ENCODE assay signal across 17 cellular contexts in the genomic region with DNA sequence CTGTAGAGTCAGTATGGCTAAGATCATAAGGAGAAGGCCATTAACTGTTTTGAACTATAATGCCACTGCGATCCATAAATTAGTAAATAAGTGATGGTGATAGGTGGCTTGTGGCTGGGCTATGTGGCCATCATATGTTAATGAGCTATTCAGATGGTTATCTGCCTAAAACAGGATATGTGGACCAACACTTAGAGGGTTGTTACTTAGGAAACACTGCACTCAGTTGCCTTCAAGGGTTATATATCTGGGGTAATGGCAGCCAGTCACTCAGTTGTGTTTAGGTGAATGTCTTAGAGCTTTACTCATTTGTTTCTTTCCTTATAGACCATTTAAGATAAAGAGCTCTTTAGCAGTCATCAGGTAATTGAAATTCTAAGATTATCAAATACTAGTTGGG.
DNase-seq lines count a peak whose midpoint lies in the region.
"Had no signal": no experiment of that assay in that cellular context is flagged by ENCODE, and none has a peak within 500 bp of the region (broad histone marks: within the 10 kb centered on the region; RNA-seq: fewer than 3 reads in every experiment).

No MANE protein-coding gene starts in this region.

- H3K36me3 ChIP-seq in BLaER1 = peaks cover 53% of the 10 kb centered on the region
- H3K36me3 ChIP-seq in subcutaneous abdominal adipose tissue (ENCODE audit: control insufficient read depth in 5 of 5, insufficient read depth in 5 of 5, low read length in 5 of 5) = peaks cover 33 to 77% (median 59%) of the 10 kb centered on the region in 5 donors
- no peaks in the 10 kb centered on the region for H3K36me3 ChIP-seq in H7 (replicated peaks; ENCODE audit: control insufficient read depth, insufficient read depth, low read length)

- no peak overlapping the region for H3K4me3 Mint-ChIP-seq in activated T-helper 2 cell treated with anti-CD3 and anti-CD28 coated beads, Interferon-gamma antibody, Interleukin-2, Interleukin-4, amounts not matched to agents 10 μg/mL and 5 μg/mL and 100 μg/mL, durations not matched to agents 14 hours and 24 hours and 36 hours (ENCODE audit: low read depth)
- H3K4me3 Mint-ChIP-seq: B cell; CD4-positive, CD25-positive, alpha-beta regulatory T cell; CD8-positive, alpha-beta memory T cell; H9 had no signal

- peaks cover 21% of the 10 kb centered on the region for H3K36me3 Mint-ChIP-seq in activated T-helper 2 cell treated with anti-CD3 and anti-CD28 coated beads, Interferon-gamma antibody, Interleukin-2, Interleukin-4, amounts not matched to agents 10 μg/mL and 5 μg/mL and 100 μg/mL, durations not matched to agents 14 hours and 24 hours and 36 hours (ENCODE audit: low read depth)

- intact Hi-C loops in activated T-helper 2 cell treated with anti-CD3 and anti-CD28 coated beads, Interferon-gamma antibody, Interleukin-2, Interleukin-4, amounts not matched to agents 10 μg/mL and 5 μg/mL and 100 μg/mL, durations not matched to agents 14 hours and 24 hours and 36 hours (cut with micrococcal nuclease) = no loop called here

- H3K4me1 Mint-ChIP-seq in activated T-helper 2 cell treated with anti-CD3 and anti-CD28 coated beads, Interferon-gamma antibody, Interleukin-2, Interleukin-4, amounts not matched to agents 10 μg/mL and 5 μg/mL and 100 μg/mL, durations not matched to agents 14 hours and 24 hours and 36 hours (ENCODE audit: low read depth) = peaks cover 17% of the 10 kb centered on the region

- H3K9me3 ChIP-seq in BLaER1 (no peaks in the 10 kb centered on the region), subcutaneous abdominal adipose tissue (ENCODE audit: control insufficient read depth in 5 of 5, low read length in 5 of 5) (no peaks in the 10 kb centered on the region)

- peaks cover 51% of the 10 kb centered on the region for H3K4me1 ChIP-seq in BLaER1
- H3K4me1 ChIP-seq in subcutaneous abdominal adipose tissue (ENCODE audit: control insufficient read depth in 5 of 5, insufficient read depth in 5 of 5, low read length in 5 of 5) = peaks cover 0 to 29% (median 4%) of the 10 kb centered on the region in 5 donors

- H3K9me3 Mint-ChIP-seq in activated T-helper 2 cell treated with anti-CD3 and anti-CD28 coated beads, Interferon-gamma antibody, Interleukin-2, Interleukin-4, amounts not matched to agents 10 μg/mL and 5 μg/mL and 100 μg/mL, durations not matched to agents 14 hours and 24 hours and 36 hours = no peaks in the 10 kb centered on the region
- H3K9me3 Mint-ChIP-seq: CD4-positive, CD25-positive, alpha-beta regulatory T cell; CD8-positive, alpha-beta memory T cell; H9 had no signal

- DNase-seq in GF-D8 (lab: John Stamatoyannopoulos, UW) (peak; percentile 42), OCI-M1 (lab: John Stamatoyannopoulos, UW) (peak; percentile 10), H7 (no peak), HuH-7 (ENCODE audit: low spot score) (no peak)
- DNase-seq in activated T-helper 2 cell treated with anti-CD3 and anti-CD28 coated beads, Interferon-gamma antibody, Interleukin-2, Interleukin-4, amounts not matched to agents 10 μg/mL and 5 μg/mL and 100 μg/mL, durations not matched to agents 14 hours and 24 hours and 36 hours (ENCODE audit: low spot score) = no peak
- DNase-seq: C1 segment of cervical spinal cord; CD8-positive, alpha-beta memory T cell; COR-L47; DMS 273 treated with DMSO at 0.1 percent for 48 hours; DMS53; DND-41; GOT3; H9 had no signal

- H3K9ac ChIP-seq in BLaER1 (no peak overlapping the region), subcutaneous abdominal adipose tissue (ENCODE audit: low read length in 5 of 5) (no peak overlapping the region)

- no peak overlapping the region for H3K27ac ChIP-seq in BLaER1
- H3K27ac ChIP-seq in subcutaneous abdominal adipose tissue (ENCODE audit: low read depth, low read length) = peak overlapping the region; percentile 52

- H3K27me3 ChIP-seq in BLaER1 (no peaks in the 10 kb centered on the region), subcutaneous abdominal adipose tissue (ENCODE audit: control insufficient read depth in 5 of 5, insufficient read depth in 4 of 5, low read length in 5 of 5) (no peaks in the 10 kb centered on the region), H7 (ENCODE audit: control insufficient read depth, insufficient read depth, low read length) (no peaks in the 10 kb centered on the region)

- no peaks in the 10 kb centered on the region for H3K27me3 Mint-ChIP-seq in activated T-helper 2 cell treated with anti-CD3 and anti-CD28 coated beads, Interferon-gamma antibody, Interleukin-2, Interleukin-4, amounts not matched to agents 10 μg/mL and 5 μg/mL and 100 μg/mL, durations not matched to agents 14 hours and 24 hours and 36 hours (ENCODE audit: low read depth)
- H3K27me3 Mint-ChIP-seq: B cell; CD4-positive, CD25-positive, alpha-beta regulatory T cell; CD8-positive, alpha-beta memory T cell had no signal

- no peaks in the 10 kb centered on the region for H4K20me1 ChIP-seq in BLaER1

- H3K4me3 ChIP-seq in BLaER1 (no peak overlapping the region), subcutaneous abdominal adipose tissue (ENCODE audit: low read depth in 1 of 5, low read length in 5 of 5) (no peak overlapping the region), H7 (ENCODE audit: insufficient read depth, low read depth, low read length) (no peak overlapping the region)

- no peak overlapping the region for H3K27ac Mint-ChIP-seq in activated T-helper 2 cell treated with anti-CD3 and anti-CD28 coated beads, Interferon-gamma antibody, Interleukin-2, Interleukin-4, amounts not matched to agents 10 μg/mL and 5 μg/mL and 100 μg/mL, durations not matched to agents 14 hours and 24 hours and 36 hours
- H3K27ac Mint-ChIP-seq: B cell; CD4-positive, CD25-positive, alpha-beta regulatory T cell; H9 had no signal

- peak overlapping the region; percentile 67; the same call in 1 of the 2 replicates for H3K4me2 ChIP-seq in BLaER1

Comparison
In these comparisons a context has a peak if more than half of its experiments do, and no peak if none do; other contexts are left out.
1. DNase-seq: peak in GF-D8 (single experiment) and OCI-M1 (single experiment); none in activated T-helper 2 cell treated with anti-CD3 and anti-CD28 coated beads, Interferon-gamma antibody, Interleukin-2, Interleukin-4, amounts not matched to agents 10 μg/mL and 5 μg/mL and 100 μg/mL, durations not matched to agents 14 hours and 24 hours and 36 hours (single experiment), H7 (single experiment) and HuH-7 (single experiment).